1 cellular context compared by ENCODE assay signal in genomic region chr1:154736840-154737239, GRCh38.
TF ChIP-seq lines count a peak whose summit lies in the region.

No MANE protein-coding gene starts in this region.

TF ChIP-seq in K562, 482 proteins besides CTCF, POLR2A, EP300 and RAD21 (continued from another document and continues in another):
- TF ChIP-seq VEZF1 (CRISPR knock-in tag; IDR thresholded peaks at IDR 0.05) (peak; percentile 34; the same call in 1 of the 2 replicates), CREB5 (CRISPR knock-in tag; IDR thresholded peaks at IDR 0.05) (no peak), LEF1 (IDR thresholded peaks at IDR 0.05) (0 out of 2 replicates have a peak, but pooled peaks have one; percentile 26), NRF1 (conservative IDR thresholded peaks at IDR 0.05 in 1 of 2, IDR thresholded peaks at IDR 0.05 in 1 of 2) (no peak), ZNF778 (CRISPR knock-in tag; IDR thresholded peaks at IDR 0.05) (no peak), AFF1 (IDR thresholded peaks at IDR 0.05; ENCODE audit: low read depth in 1 of 2, partially characterized antibody in 2 of 2) (no peak), TCFL5 (CRISPR knock-in tag; conservative IDR thresholded peaks at IDR 0.05) (no peak), GTF2F1 (IDR thresholded peaks at IDR 0.05; ENCODE audit: low read depth, low read length) (no peak), ZBTB43 (CRISPR knock-in tag; IDR thresholded peaks at IDR 0.05) (no peak), ZNF174 (CRISPR knock-in tag; IDR thresholded peaks at IDR 0.05) (no peak), ARID2 (IDR thresholded peaks at IDR 0.05) (no peak), ZBTB9 (CRISPR knock-in tag; IDR thresholded peaks at IDR 0.05) (no peak), SRSF1 (IDR thresholded peaks at IDR 0.05; ENCODE audit: low read depth, low read length) (no peak), SIX5 (IDR thresholded peaks at IDR 0.05; ENCODE audit: borderline replicate concordance in 1 of 2, insufficient read depth in 1 of 2, low read depth in 1 of 2, low read length in 2 of 2) (no peak), EHMT2 (IDR thresholded peaks at IDR 0.05) (peak; percentile 53; the same call in 1 of the 2 replicates), HMBOX1 (IDR thresholded peaks at IDR 0.05) (no peak), CTBP1 (IDR thresholded peaks at IDR 0.05; ENCODE audit: borderline replicate concordance) (peak; percentile 61), ELF2 (CRISPR knock-in tag; IDR thresholded peaks at IDR 0.05) (no peak), HDAC1 (IDR thresholded peaks at IDR 0.05) (no peak), ZNF282 (CRISPR knock-in tag; IDR thresholded peaks at IDR 0.05) (no peak), NELFE (IDR thresholded peaks at IDR 0.05; ENCODE audit: insufficient read depth, insufficient read length) (no peak), KLF6 (CRISPR knock-in tag; IDR thresholded peaks at IDR 0.05; ENCODE audit: borderline replicate concordance) (no peak), ZNF175 (CRISPR knock-in tag; IDR thresholded peaks at IDR 0.05; ENCODE audit: low read depth) (no peak), BRF2 (IDR thresholded peaks at IDR 0.05; ENCODE audit: borderline replicate concordance, insufficient read depth, insufficient read length) (no peak), EP400 (IDR thresholded peaks at IDR 0.05) (no peak), GATA2 (CRISPR knock-in tag; IDR thresholded peaks at IDR 0.05) (no peak), IRF1 (CRISPR knock-in tag; IDR thresholded peaks at IDR 0.05; ENCODE audit: borderline replicate concordance) (no peak), RB1 (IDR thresholded peaks at IDR 0.05; ENCODE audit: low read depth) (no peak), FOXK2 (conservative IDR thresholded peaks at IDR 0.05 in 1 of 2, IDR thresholded peaks at IDR 0.05 in 1 of 2; ENCODE audit: low read depth in 2 of 2) (no peak), HDAC3 (IDR thresholded peaks at IDR 0.05; ENCODE audit: borderline replicate concordance, partially characterized antibody) (no peak), PPARD (CRISPR knock-in tag; IDR thresholded peaks at IDR 0.05) (no peak), ZNF695 (CRISPR knock-in tag; IDR thresholded peaks at IDR 0.05) (no peak), FOSL1 (tag; conservative IDR thresholded peaks at IDR 0.05) (peak; percentile 75), HCFC1 (IDR thresholded peaks at IDR 0.05; ENCODE audit: low read depth, low read length) (no peak), ARID3A (IDR thresholded peaks at IDR 0.05; ENCODE audit: borderline replicate concordance, low read depth, low read length) (no peak), NCOA2 (IDR thresholded peaks at IDR 0.05; ENCODE audit: partially characterized antibody in 2 of 2) (no peak), STAT6 (CRISPR knock-in tag; IDR thresholded peaks at IDR 0.05) (no peak), ZNF696 (CRISPR knock-in tag; conservative IDR thresholded peaks at IDR 0.05) (no peak), CREM (IDR thresholded peaks at IDR 0.05; ENCODE audit: low read depth) (peak; percentile 65), RBM25 (IDR thresholded peaks at IDR 0.05; ENCODE audit: low read depth, low read length, severe bottlenecking) (no peak), KAT2B (IDR thresholded peaks at IDR 0.05; ENCODE audit: low read depth, low read length) (no peak), SMAD2 (IDR thresholded peaks at IDR 0.05; ENCODE audit: low read depth, low read length) (no peak), ZNF717 (CRISPR knock-in tag; IDR thresholded peaks at IDR 0.05) (no peak), UBTF (IDR thresholded peaks at IDR 0.05; ENCODE audit: borderline replicate concordance in 1 of 2, low read depth in 2 of 2, low read length in 2 of 2) (no peak)
